Comparison of ENCODE assay signal across 14 cellular contexts in the genomic region with DNA sequence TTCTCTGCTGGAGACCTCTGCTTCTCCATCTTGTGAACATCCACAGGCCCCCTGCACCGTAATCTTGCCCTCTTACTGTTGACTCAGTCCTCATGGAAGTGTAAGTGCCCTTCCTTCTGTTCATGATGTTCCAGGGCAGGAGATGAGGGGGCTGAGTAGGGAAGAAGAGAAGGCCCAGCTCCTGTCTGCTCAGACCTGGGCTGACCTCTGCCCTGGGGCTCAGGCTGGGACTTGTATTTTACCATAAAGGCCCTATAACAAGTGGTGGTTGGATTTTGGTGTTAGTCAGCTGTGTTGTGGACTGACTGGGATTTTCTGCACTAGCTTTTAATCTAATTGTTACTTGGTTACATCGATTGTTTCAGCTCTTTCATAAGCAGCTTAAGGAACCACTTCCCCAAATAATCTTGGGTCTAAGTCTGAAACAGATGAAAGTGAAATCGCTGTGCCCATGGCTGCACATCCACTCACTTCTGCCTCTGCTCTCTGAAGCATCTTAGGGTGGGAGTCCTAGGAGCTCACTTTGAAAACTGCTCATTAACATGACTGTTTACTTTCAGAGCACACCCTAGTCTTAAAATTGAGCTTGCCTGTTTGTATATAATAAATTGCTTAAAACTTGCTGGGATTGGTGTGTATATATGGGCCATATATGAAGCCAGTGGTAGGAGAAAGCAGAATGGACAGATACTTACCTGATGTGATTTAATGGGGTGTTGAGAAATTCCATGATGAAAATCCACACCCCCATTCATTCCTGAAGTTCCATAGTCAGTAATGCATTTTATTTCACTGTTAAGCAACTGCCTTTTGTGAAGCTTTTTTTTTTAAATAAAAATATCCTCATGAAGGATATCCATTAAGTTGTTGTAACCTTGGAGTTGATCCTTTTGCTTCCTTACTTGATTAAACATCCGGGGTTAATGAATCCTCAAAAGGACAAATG. TPM values are rescaled to one million over a fixed set of nuclear protein-coding genes. Genes with fewer than 3 reads are reported as not detected.
DNase-seq lines count a peak whose midpoint lies in the region; ATAC-seq and TF ChIP-seq lines count a peak whose summit lies in the region.
"Had no signal": no experiment of that assay in that cellular context is flagged by ENCODE, and none has a peak within 500 bp of the region (broad histone marks: within the 10 kb centered on the region; RNA-seq: fewer than 3 reads in every experiment).

No MANE protein-coding gene starts in this region.

- H3K4me1 Mint-ChIP-seq in naive thymus-derived CD8-positive, alpha-beta T cell, result peaks cover 0 to 6% (median 0%) of the 10 kb centered on the region in 4 donors
- H3K4me1 Mint-ChIP-seq: neural crest cell had no signal

- peaks cover 13 to 32% (median 20%) of the 10 kb centered on the region in 3 donors for H3K36me3 Mint-ChIP-seq in naive thymus-derived CD8-positive, alpha-beta T cell

- TF ChIP-seq CTCF in GM12864 (IDR thresholded peaks at IDR 0.05; ENCODE audit: low read depth, low read length, missing control alignments), result no peak

- POLR2A ChIA-PET in naive thymus-derived CD8-positive, alpha-beta T cell (lab: Charles Lee), result interaction anchor here (0.6 kb wide), 1 partner anchor 17 kb away, joined by 4 read pairs; a partner anchor contains a TSS

- DNase-seq in GM12864 (ENCODE audit: low read depth) (peak; percentile 53), SKM-1 (lab: John Stamatoyannopoulos, UW; ENCODE audit: unreplicated experiment) (peak; percentile 0), ACHN (no peak), T1000 (lab: John Stamatoyannopoulos, UW) (no peak), KG1 (lab: John Stamatoyannopoulos, UW) (no peak)
- DNase-seq in naive thymus-derived CD8-positive, alpha-beta T cell, result no peak
- DNase-seq: activated T-cell treated with anti-CD3 and anti-CD28 coated beads, Interleukin-2, amount 50 U/mL, for 48 hours; stimulated activated CD4-positive, alpha-beta T cell treated with anti-CD3 and anti-CD28 coated beads, Interleukin-4, amount 100 ng/mL, for 4 hours had no signal

- peaks cover 0 to 3% (median 0%) of the 10 kb centered on the region in 9 donors for H3K9me3 Mint-ChIP-seq in naive thymus-derived CD8-positive, alpha-beta T cell

- no peak overlapping the region for H3K4me3 Mint-ChIP-seq in naive thymus-derived CD8-positive, alpha-beta T cell
- H3K4me3 Mint-ChIP-seq: neural crest cell had no signal

- in situ Hi-C loops in ACHN (cut with HindIII; ENCODE audit: low pct_ligation_motif_present, low pct_unique_long_range_greater_than_20kb, low sequenced_read_pairs), result no loop called here

- H3K27ac Mint-ChIP-seq in naive thymus-derived CD8-positive, alpha-beta T cell, result peak overlapping the region in 2 of 10 donors; percentile 9 to 29

- peak; percentile 91 for ATAC-seq in GM21367 (IDR thresholded peaks at IDR 0.05; ENCODE audit: unreplicated experiment)
- peak; percentile 92 for ATAC-seq in HG03097 (IDR thresholded peaks at IDR 0.05; ENCODE audit: low FRiP score, unreplicated experiment)
- no peak for ATAC-seq in naive thymus-derived CD8-positive, alpha-beta T cell

- no peaks in the 10 kb centered on the region for H3K27me3 Mint-ChIP-seq in naive thymus-derived CD8-positive, alpha-beta T cell

- H3K4me3 ChIP-seq in GM12864 (ENCODE audit: low read depth, low read length), result no peak overlapping the region

RNA-seq across cellular contexts. Expression of a gene that starts 17.7 kb away (rescaled TPM):
- total RNA-seq in naive thymus-derived CD8-positive, alpha-beta T cell, result not detected
- polyA plus RNA-seq in naive thymus-derived CD8-positive, alpha-beta T cell, result not detected
- total RNA-seq: MCF 10A, neural crest cell, urinary bladder had no signal
- polyA plus RNA-seq: BJ, urinary bladder had no signal

RNA-seq across cellular contexts. Expression of a gene that starts 42.3 kb away (rescaled TPM):
- total RNA-seq in naive thymus-derived CD8-positive, alpha-beta T cell, result 10 to 100 TPM; 68.6 to 86.3 TPM
- polyA plus RNA-seq in naive thymus-derived CD8-positive, alpha-beta T cell, result 10 to 100 TPM; 13.1 to 16.7 (median 16.5) TPM

RNA-seq across cellular contexts. Expression of a gene that starts 50.5 kb away (rescaled TPM):
- 10 to 100 TPM; 23.5 to 26.5 TPM for total RNA-seq in naive thymus-derived CD8-positive, alpha-beta T cell
- 10 to 100 TPM; 44.3 to 62.8 (median 51.4) TPM for polyA plus RNA-seq in naive thymus-derived CD8-positive, alpha-beta T cell

Comparison
In these comparisons a context has a peak if more than half of its experiments do, and no peak if none do; other contexts are left out.
1. DNase-seq: peak in GM12864 (single experiment) and SKM-1 (single experiment); none in ACHN (single experiment), naive thymus-derived CD8-positive, alpha-beta T cell (0 of 10), T1000 (single experiment) and KG1 (single experiment).
2. ATAC-seq: peak in GM21367 (single experiment) and HG03097 (single experiment); none in naive thymus-derived CD8-positive, alpha-beta T cell (0 of 2).